ENCODE assay signal across 18 cellular contexts in genomic region chr19:34474233-34474989, GRCh38. TPM values are rescaled to one million over a fixed set of nuclear protein-coding genes. Genes with fewer than 3 reads are reported as not detected.
DNase-seq lines count a peak whose midpoint lies in the region; ATAC-seq, FAIRE-seq and TF ChIP-seq lines count a peak whose summit lies in the region.
"Had no signal": no experiment of that assay in that cellular context is flagged by ENCODE, and none has a peak within 500 bp of the region (broad histone marks: within the 10 kb centered on the region; RNA-seq: fewer than 3 reads in every experiment).

No MANE protein-coding gene starts in this region.

- no peak for TF ChIP-seq EP300 in upper lobe of left lung (IDR thresholded peaks at IDR 0.05)

- no peak for TF ChIP-seq CTCF in PC-3 (conservative IDR thresholded peaks at IDR 0.05; ENCODE audit: low read depth, low read length)
- no peak for TF ChIP-seq CTCF in left lung (IDR thresholded peaks at IDR 0.05)
- no peak for TF ChIP-seq CTCF in upper lobe of left lung (IDR thresholded peaks at IDR 0.05)
- no peak for TF ChIP-seq CTCF in GM20000 (IDR thresholded peaks at IDR 0.05; ENCODE audit: extremely low read depth, missing control alignments)

- H3K27me3 ChIP-seq in PC-3 (ENCODE audit: low read length) (no peaks in the 10 kb centered on the region), left lung (peaks cover 0 to 4% of the 10 kb centered on the region in 2 donors), upper lobe of left lung (no peaks in the 10 kb centered on the region)
- H3K27me3 ChIP-seq: cardiac muscle cell, suprapubic skin had no signal

- POLR2A ChIA-PET in PC-3 (lab: Charles Lee; ENCODE audit: unreplicated experiment): no interaction called here

- CTCF ChIA-PET in PC-3 (lab: Charles Lee): no interaction called here

- H3K36me3 ChIP-seq in PC-3 (ENCODE audit: low read depth, low read length): peaks cover 19% of the 10 kb centered on the region
- peaks cover 0 to 43% of the 10 kb centered on the region in 2 donors for H3K36me3 ChIP-seq in left lung
- H3K36me3 ChIP-seq in upper lobe of left lung: peaks cover 11 to 36% (median 19%) of the 10 kb centered on the region in 4 donors

- DNase-seq in NCI-H2107 treated with DMSO at 0.1 percent for 48 hours (lab: John Stamatoyannopoulos, UW; ENCODE audit: unreplicated experiment) (peak; percentile 31), NCI-H2107 (lab: John Stamatoyannopoulos, UW) (no peak), ELR (ENCODE audit: low read depth) (peak; percentile 22), PC-3 (no peak), left lung (no peak), upper lobe of left lung (no peak), GM12892 (ENCODE audit: insufficient read length) (no peak), GM20000 (ENCODE audit: low spot score) (no peak)
- DNase-seq: activated naive CD4-positive, alpha-beta T cell treated with anti-CD3 and anti-CD28 coated beads, Interleukin-2, amount 10 ng/mL, durations not matched to agents 7 days and 5 days; endodermal cell; GDM1; KG1; natural killer cell; NCI-H2171; psoas muscle had no signal

- H3K4me1 ChIP-seq in PC-3 (ENCODE audit: insufficient read depth, low read length): peaks cover 7% of the 10 kb centered on the region
- H3K4me1 ChIP-seq in left lung: peaks cover 0 to 22% of the 10 kb centered on the region in 2 donors
- H3K4me1 ChIP-seq in upper lobe of left lung: peaks cover 0 to 9% (median 2%) of the 10 kb centered on the region in 4 donors

- H3K9me3 ChIP-seq in PC-3 (ENCODE audit: low read length) (no peaks in the 10 kb centered on the region), left lung (no peaks in the 10 kb centered on the region), upper lobe of left lung (no peaks in the 10 kb centered on the region)
- H3K9me3 ChIP-seq: psoas muscle, suprapubic skin had no signal

- no peaks in the 10 kb centered on the region for H3K9me2 ChIP-seq in PC-3 (replicated peaks; ENCODE audit: low read length)

- no peak overlapping the region for H2AFZ ChIP-seq in PC-3 (ENCODE audit: low read length)

- TF ChIP-seq POLR2A in upper lobe of left lung (IDR thresholded peaks at IDR 0.05) (no peak), GM12892 (IDR thresholded peaks at IDR 0.05; ENCODE audit: low read depth, low read length) (no peak)

- WGBS in upper lobe of left lung, 2 donors: 83 to 86% methylated on average over 4 of the region's 4 CpGs

- H3K27ac ChIP-seq in PC-3 (ENCODE audit: low read length): 0 out of 2 replicates have a peak overlapping the region, but pooled peaks have one; percentile 33
- H3K27ac ChIP-seq in left lung: peak overlapping the region; percentile 53 to 57
- peak overlapping the region in 2 of 4 donors; percentile 41 to 58 for H3K27ac ChIP-seq in upper lobe of left lung
- H3K27ac ChIP-seq: cardiac muscle cell, SK-N-MC had no signal

- peaks cover 3% of the 10 kb centered on the region for H3F3A ChIP-seq in PC-3 (ENCODE audit: low read length, unreplicated experiment)

- no peaks in the 10 kb centered on the region for H3K79me2 ChIP-seq in PC-3 (ENCODE audit: low read length)

- no peak overlapping the region for H3K9ac ChIP-seq in PC-3 (ENCODE audit: low read length)

- no TSS peak for BruUV-seq in PC-3 (replicated peaks; lab: Mats Ljungman, UMichigan)

- ATAC-seq in PC-3 (peak; percentile 32), left lung (no peak), upper lobe of left lung (ENCODE audit: low FRiP score in 2 of 2) (no peak)
- ATAC-seq: natural killer cell had no signal

- H3K4me2 ChIP-seq in PC-3 (ENCODE audit: low read length): no peak overlapping the region; the same call in 1 of the 2 replicates

- no peak for FAIRE-seq in GM12892 (lab: Jason Lieb, UNC)

- intact Hi-C loops in PC-3 (cut with micrococcal nuclease): no loop called here
- intact Hi-C loops in left lung (cut with DNase I): no loop called here

- H3K4me3 ChIP-seq in PC-3 (ENCODE audit: low read length) (no peak overlapping the region), left lung (no peak overlapping the region), upper lobe of left lung (no peak overlapping the region)
- H3K4me3 ChIP-seq: cardiac muscle cell, psoas muscle, SK-N-MC, suprapubic skin had no signal

- 0 out of 2 replicates have a peak, but pooled peaks cover 3% of the 10 kb centered on the region for H4K20me1 ChIP-seq in PC-3 (ENCODE audit: low read length)

RNA-seq across cellular contexts. Expression of gene WTIP, which starts 7.1 kb away (rescaled TPM):
- total RNA-seq in PC-3 (2014; rRNA removed) (5.2 and 7.5 TPM in 2 replicates), left lung (10 to 100 TPM; 19.1 to 39.3 TPM), upper lobe of left lung (10 to 100 TPM; 18.7 to 93.3 (median 56.9) TPM)
- polyA plus RNA-seq in GM12892 (2012; ENCODE audit: missing spikeins): 0.06 TPM

RNA-seq across cellular contexts. Expression of gene UBA2, which starts 46.2 kb away (rescaled TPM):
- total RNA-seq in PC-3 (2014; rRNA removed): 88.3 and 103 TPM in 2 replicates
- total RNA-seq in left lung: 10 to 100 TPM; 61.1 to 69.1 TPM
- 100 to 1,000 TPM in 1 of 6 donors, 10 to 100 TPM in 5; 40.3 to 107 (median 61.3) TPM for total RNA-seq in upper lobe of left lung
- 118 TPM for polyA plus RNA-seq in GM12892 (2012; ENCODE audit: missing spikeins)

Comparison
In these comparisons a context has a peak if more than half of its experiments do, and no peak if none do; other contexts are left out.
1. DNase-seq: peak in NCI-H2107 treated with DMSO at 0.1 percent for 48 hours (single experiment) and ELR (single experiment); none in NCI-H2107 (single experiment), PC-3 (single experiment), left lung (0 of 2), upper lobe of left lung (0 of 2), GM12892 (single experiment) and GM20000 (single experiment).